Comparison of ENCODE assay signal across 1 cellular context in genomic region chr12:95857151-95857550, GRCh38.
TF ChIP-seq lines count a peak whose summit lies in the region.

No MANE protein-coding gene starts in this region.

TF ChIP-seq in HepG2, 621 proteins besides CTCF, POLR2A, EP300 and RAD21 (continued from another document):
- TF ChIP-seq, protein P1, sequence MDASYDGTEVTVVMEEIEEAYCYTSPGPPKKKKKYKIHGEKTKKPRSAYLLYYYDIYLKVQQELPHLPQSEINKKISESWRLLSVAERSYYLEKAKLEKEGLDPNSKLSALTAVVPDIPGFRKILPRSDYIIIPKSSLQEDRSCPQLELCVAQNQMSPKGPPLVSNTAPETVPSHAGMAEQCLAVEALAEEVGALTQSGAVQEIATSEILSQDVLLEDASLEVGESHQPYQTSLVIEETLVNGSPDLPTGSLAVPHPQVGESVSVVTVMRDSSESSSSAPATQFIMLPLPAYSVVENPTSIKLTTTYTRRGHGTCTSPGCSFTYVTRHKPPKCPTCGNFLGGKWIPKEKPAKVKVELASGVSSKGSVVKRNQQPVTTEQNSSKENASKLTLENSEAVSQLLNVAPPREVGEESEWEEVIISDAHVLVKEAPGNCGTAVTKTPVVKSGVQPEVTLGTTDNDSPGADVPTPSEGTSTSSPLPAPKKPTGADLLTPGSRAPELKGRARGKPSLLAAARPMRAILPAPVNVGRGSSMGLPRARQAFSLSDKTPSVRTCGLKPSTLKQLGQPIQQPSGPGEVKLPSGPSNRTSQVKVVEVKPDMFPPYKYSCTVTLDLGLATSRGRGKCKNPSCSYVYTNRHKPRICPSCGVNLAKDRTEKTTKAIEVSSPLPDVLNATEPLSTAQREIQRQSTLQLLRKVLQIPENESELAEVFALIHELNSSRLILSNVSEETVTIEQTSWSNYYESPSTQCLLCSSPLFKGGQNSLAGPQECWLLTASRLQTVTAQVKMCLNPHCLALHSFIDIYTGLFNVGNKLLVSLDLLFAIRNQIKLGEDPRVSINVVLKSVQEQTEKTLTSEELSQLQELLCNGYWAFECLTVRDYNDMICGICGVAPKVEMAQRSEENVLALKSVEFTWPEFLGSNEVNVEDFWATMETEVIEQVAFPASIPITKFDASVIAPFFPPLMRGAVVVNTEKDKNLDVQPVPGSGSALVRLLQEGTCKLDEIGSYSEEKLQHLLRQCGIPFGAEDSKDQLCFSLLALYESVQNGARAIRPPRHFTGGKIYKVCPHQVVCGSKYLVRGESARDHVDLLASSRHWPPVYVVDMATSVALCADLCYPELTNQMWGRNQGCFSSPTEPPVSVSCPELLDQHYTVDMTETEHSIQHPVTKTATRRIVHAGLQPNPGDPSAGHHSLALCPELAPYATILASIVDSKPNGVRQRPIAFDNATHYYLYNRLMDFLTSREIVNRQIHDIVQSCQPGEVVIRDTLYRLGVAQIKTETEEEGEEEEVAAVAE (CRISPR knock-in tag; IDR thresholded peaks at IDR 0.05; ENCODE audit: borderline replicate concordance): peak; percentile 65; the same call in 1 of the 2 replicates
- TF ChIP-seq ZSCAN9 (CRISPR knock-in tag; IDR thresholded peaks at IDR 0.05; ENCODE audit: borderline replicate concordance): no peak
- 0 out of 2 replicates have a peak, but pooled peaks have one; percentile 28 for TF ChIP-seq DR1 (CRISPR knock-in tag; IDR thresholded peaks at IDR 0.05)
- TF ChIP-seq POLR2G (IDR thresholded peaks at IDR 0.05; ENCODE audit: low read depth, low read length): peak; percentile 66
TF ChIP-seq in HepG2: peak in this region for 5.
